ENCODE assay signal across 8 cellular contexts in the genomic region with DNA sequence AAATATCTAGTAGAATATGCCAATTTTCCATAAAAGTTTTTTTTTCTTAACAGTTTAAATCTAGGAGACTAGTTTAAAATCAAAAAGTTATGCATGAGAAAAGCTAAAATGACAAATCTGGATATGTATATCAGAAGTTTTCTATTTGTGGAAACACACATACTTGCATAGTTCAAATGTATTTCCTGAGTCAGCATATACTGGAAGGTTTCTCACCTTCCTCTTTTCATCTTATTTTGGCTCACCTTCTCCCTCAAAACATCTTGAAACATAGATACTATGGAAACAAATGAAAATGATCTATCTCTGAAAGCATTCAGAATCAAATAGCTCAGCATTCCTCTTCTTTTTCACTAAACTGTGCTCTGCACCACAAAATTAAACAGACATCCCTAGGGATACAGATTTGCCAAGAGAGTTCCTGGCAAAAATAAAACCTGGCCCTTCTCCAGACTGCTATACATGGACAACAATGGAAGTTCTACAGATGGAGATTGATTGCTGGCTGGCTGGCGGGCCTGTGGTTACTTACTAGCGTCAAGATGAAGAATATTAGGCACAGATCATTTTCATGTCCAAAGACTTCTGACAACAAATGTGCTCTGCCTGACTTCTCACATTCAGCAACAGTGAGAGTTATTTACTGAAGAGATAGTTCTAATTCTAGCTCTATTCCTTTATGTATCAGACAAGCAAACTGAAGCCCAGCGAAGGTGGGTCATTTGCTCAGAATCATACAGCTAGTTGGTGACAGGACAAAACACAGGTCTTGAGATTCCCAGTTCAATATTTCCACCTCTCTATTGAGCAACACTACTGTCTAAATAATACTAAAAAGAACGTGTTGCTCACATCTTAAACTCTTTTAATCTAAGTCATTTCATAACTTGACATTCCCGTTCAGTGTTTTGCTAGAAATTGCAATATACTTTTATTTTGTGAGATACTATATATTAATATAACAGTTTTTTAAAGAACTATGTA. TPM values are rescaled to one million over a fixed set of nuclear protein-coding genes. Genes with fewer than 3 reads are reported as not detected.
DNase-seq lines count a peak whose midpoint lies in the region; ATAC-seq and TF ChIP-seq lines count a peak whose summit lies in the region.

No MANE protein-coding gene starts in this region.

- H3K9me3 Mint-ChIP-seq in brain = no peaks in the 10 kb centered on the region

- CTCF ChIA-PET in AG04449 (lab: Yijun Ruan, JAX) = interaction anchor here (1.5 to 2.3 kb wide), 3 partner anchors 26 to 75 kb away, joined by 5 to 7 read pairs (median 7); a partner anchor contains a TSS

- H3K4me1 ChIP-seq in lung (ENCODE audit: control insufficient read depth in 2 of 2, insufficient read depth in 2 of 2, low read length in 2 of 2) = peaks cover 0 to 7% of the 10 kb centered on the region in 2 donors

- peak overlapping the region in 4 of 5 experiments; percentile 1 to 42 (median 23) for H3K27ac Mint-ChIP-seq in brain

- 69 to 82% methylated on average over 5 of the region's 5 CpGs for WGBS in lung, 2 donors

- ATAC-seq in lung (ENCODE audit: insufficient read depth, low FRiP score) = no peak
- ATAC-seq in GM21717 (IDR thresholded peaks at IDR 0.05; ENCODE audit: unreplicated experiment) = no peak

- H3K4me1 Mint-ChIP-seq in brain = peaks cover 24% of the 10 kb centered on the region

- no peaks in the 10 kb centered on the region for H3K36me3 ChIP-seq in lung (ENCODE audit: control insufficient read depth in 2 of 2, insufficient read depth in 2 of 2, low read length in 2 of 2)

- H3K9me3 ChIP-seq in lung (ENCODE audit: control insufficient read depth in 2 of 2, insufficient read depth in 1 of 2, low read length in 1 of 2) = no peaks in the 10 kb centered on the region

- H3K4me3 ChIP-seq in AG04449 (ENCODE audit: low read depth, low read length) (no peak overlapping the region), lung (no peak overlapping the region)

- POLR2A ChIA-PET in AG04449 (lab: Yijun Ruan, JAX) = interaction anchor here (0.9 kb wide), 1 partner anchor 28 kb away, joined by 3 read pairs; no protein-coding TSS in a partner anchor

- DNase-seq in AG04449 (ENCODE audit: low read depth, low spot score) (peak; percentile 85), NCI-H1930 (lab: John Stamatoyannopoulos, UW) (peak; percentile 24 to 60), lung (ENCODE audit: low spot score) (peak; percentile 30), SIG-M5 (lab: John Stamatoyannopoulos, UW) (no peak), OCI-M1 (lab: John Stamatoyannopoulos, UW) (no peak), NCI-H748 (lab: John Stamatoyannopoulos, UW; ENCODE audit: unreplicated experiment) (no peak)

- H3K27me3 ChIP-seq in lung (ENCODE audit: control insufficient read depth, insufficient read depth) = no peaks in the 10 kb centered on the region

- H3K27ac ChIP-seq in lung (ENCODE audit: low read depth in 1 of 2, low read length in 1 of 2) = peak overlapping the region in 1 of 2 donors; percentile 53

- H3K27me3 Mint-ChIP-seq in brain = no peaks in the 10 kb centered on the region

- H3K36me3 Mint-ChIP-seq in brain = no peaks in the 10 kb centered on the region

- no peak for TF ChIP-seq CTCF in AG04449 (IDR thresholded peaks at IDR 0.05; ENCODE audit: insufficient read depth, low read length, missing control alignments)
- TF ChIP-seq CTCF in brain (conservative IDR thresholded peaks at IDR 0.05) = no peak
- no peak for TF ChIP-seq CTCF in lung (IDR thresholded peaks at IDR 0.05; ENCODE audit: control extremely low read depth, extremely low read depth)

- H3K4me3 Mint-ChIP-seq in brain = peak overlapping the region in 1 of 5 experiments; percentile 20

RNA-seq across cellular contexts. Expression of a gene that starts 26.6 kb away (rescaled TPM):
- 9.7 TPM for polyA plus RNA-seq in brain (ENCODE audit: insufficient read depth, low read depth, low replicate concordance)
- total RNA-seq in lung = 1 to 10 TPM; 5.9 to 8.0 TPM
- 1 to 10 TPM; 2.3 TPM for polyA plus RNA-seq in lung

Comparison
In these comparisons a context has a peak if more than half of its experiments do, and no peak if none do; other contexts are left out.
1. DNase-seq: peak in AG04449 (single experiment), NCI-H1930 (2 of 2) and lung (single experiment); none in SIG-M5 (single experiment), OCI-M1 (single experiment) and NCI-H748 (single experiment).